ENCODE assay signal across 8 cellular contexts in genomic region chr3:191328963-191329653, GRCh38. TPM values are rescaled to one million over a fixed set of nuclear protein-coding genes. Genes with fewer than 3 reads are reported as not detected.
A peak's percentile ranks its signal among the peaks of the same experiment; 100 is the strongest.
DNase-seq lines count a peak whose midpoint lies in the region; TF ChIP-seq lines count a peak whose summit lies in the region.

A gene with protein sequence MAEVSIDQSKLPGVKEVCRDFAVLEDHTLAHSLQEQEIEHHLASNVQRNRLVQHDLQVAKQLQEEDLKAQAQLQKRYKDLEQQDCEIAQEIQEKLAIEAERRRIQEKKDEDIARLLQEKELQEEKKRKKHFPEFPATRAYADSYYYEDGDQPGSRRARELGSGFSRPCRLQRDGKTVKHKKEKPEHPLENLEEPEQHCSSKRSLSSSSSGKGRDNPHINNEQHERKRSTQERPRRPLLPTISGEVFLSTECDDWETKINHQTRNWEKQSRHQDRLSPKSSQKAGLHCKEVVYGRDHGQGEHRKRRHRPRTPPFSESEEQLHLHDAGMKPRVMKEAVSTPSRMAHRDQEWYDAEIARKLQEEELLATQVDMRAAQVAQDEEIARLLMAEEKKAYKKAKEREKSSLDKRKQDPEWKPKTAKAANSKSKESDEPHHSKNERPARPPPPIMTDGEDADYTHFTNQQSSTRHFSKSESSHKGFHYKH (plus strand): TSS chr3:191329394. CDS start chr3:191329675, 281 bp downstream.

- H3K4me1 ChIP-seq in KMS-11 (ENCODE audit: low read depth, poor library complexity, severe bottlenecking) (peaks cover 50% of the 10 kb centered on the region), neural progenitor cell (peaks cover 34% of the 10 kb centered on the region), uterus (no peaks in the 10 kb centered on the region)

- peak; percentile 13 for DNase-seq in GM04503 (ENCODE audit: low read depth)
- peak; percentile 25 for DNase-seq in GOT3 (lab: John Stamatoyannopoulos, UW)
- peak; percentile 81 for DNase-seq in RPMI7951 (ENCODE audit: low read depth)
- DNase-seq in germinal center (ENCODE audit: low spot score) = peak; percentile 71
- peak; percentile 85 for DNase-seq in neural progenitor cell (ENCODE audit: low spot score)
- peak; percentile 80 to 85 for DNase-seq in uterus

- H4K20me1 ChIP-seq in KMS-11 (ENCODE audit: insufficient read depth) = peaks cover 5% of the 10 kb centered on the region; the same call in 1 of the 2 replicates
- H4K20me1 ChIP-seq in neural progenitor cell (ENCODE audit: low read depth) = peaks cover 16% of the 10 kb centered on the region

- H3K36me3 ChIP-seq in KMS-11 (ENCODE audit: insufficient read depth) = no peaks in the 10 kb centered on the region
- H3K36me3 ChIP-seq in neural progenitor cell = no peaks in the 10 kb centered on the region
- no peaks in the 10 kb centered on the region for H3K36me3 ChIP-seq in uterus

- H3K9me3 Mint-ChIP-seq in activated naive CD4-positive, alpha-beta T cell treated with anti-CD3 and anti-CD28 coated beads, Interleukin-2, amount 50 U/mL, for 24 hours = no peaks in the 10 kb centered on the region
- H3K9me3 Mint-ChIP-seq in neural progenitor cell = no peaks in the 10 kb centered on the region

- H3K27ac Mint-ChIP-seq in activated naive CD4-positive, alpha-beta T cell treated with anti-CD3 and anti-CD28 coated beads, Interleukin-2, amount 50 U/mL, for 24 hours = no peak within 1 kb of the TSS
- peak within 1 kb of the TSS; percentile 98 for H3K27ac Mint-ChIP-seq in neural progenitor cell

- TF ChIP-seq CTCF in KMS-11 (conservative IDR thresholded peaks at IDR 0.05; ENCODE audit: low read depth, low read length) (no peak), neural progenitor cell (IDR thresholded peaks at IDR 0.05) (peak; percentile 24), uterus (IDR thresholded peaks at IDR 0.05) (peak in 2 of 4 experiments; percentile 10 to 18)

- H3K79me2 ChIP-seq in KMS-11 (ENCODE audit: insufficient read depth, low read depth) = peaks cover 50% of the 10 kb centered on the region
- H3K79me2 ChIP-seq in neural progenitor cell (ENCODE audit: low read depth) = peaks cover 41% of the 10 kb centered on the region

- peaks cover 23% of the 10 kb centered on the region for H3K27me3 Mint-ChIP-seq in activated naive CD4-positive, alpha-beta T cell treated with anti-CD3 and anti-CD28 coated beads, Interleukin-2, amount 50 U/mL, for 24 hours
- H3K27me3 Mint-ChIP-seq in neural progenitor cell (ENCODE audit: insufficient read depth, low read depth) = peaks cover 4% of the 10 kb centered on the region

- peak within 1 kb of the TSS; percentile 43 for H3K4me3 Mint-ChIP-seq in activated naive CD4-positive, alpha-beta T cell treated with anti-CD3 and anti-CD28 coated beads, Interleukin-2, amount 50 U/mL, for 24 hours
- H3K4me3 Mint-ChIP-seq in neural progenitor cell = peak within 1 kb of the TSS; percentile 94

- H3K27ac ChIP-seq in KMS-11 = peak within 1 kb of the TSS; percentile 87
- H3K27ac ChIP-seq in neural progenitor cell = peak within 1 kb of the TSS; percentile 73
- peak within 1 kb of the TSS; percentile 90 to 94 for H3K27ac ChIP-seq in uterus

- H3K4me2 ChIP-seq in KMS-11 = peak within 1 kb of the TSS; percentile 80
- peak within 1 kb of the TSS; percentile 93 for H3K4me2 ChIP-seq in neural progenitor cell

- intact Hi-C loops in uterus (cut with DNase I; ENCODE audit: low total_unique reads) = no loop called here

- H3F3A ChIP-seq in neural progenitor cell (ENCODE audit: low read depth) = peaks cover 14% of the 10 kb centered on the region

- H3K27me3 ChIP-seq in KMS-11 (ENCODE audit: insufficient read depth, low read depth) (no peaks in the 10 kb centered on the region), neural progenitor cell (peaks cover 4% of the 10 kb centered on the region), uterus (no peaks in the 10 kb centered on the region)

- no peaks in the 10 kb centered on the region for H3K4me1 Mint-ChIP-seq in activated naive CD4-positive, alpha-beta T cell treated with anti-CD3 and anti-CD28 coated beads, Interleukin-2, amount 50 U/mL, for 24 hours
- H3K4me1 Mint-ChIP-seq in neural progenitor cell = peaks cover 35% of the 10 kb centered on the region

- H3K9me3 ChIP-seq in neural progenitor cell (ENCODE audit: low read depth) (no peaks in the 10 kb centered on the region), uterus (no peaks in the 10 kb centered on the region)

- H3K4me3 ChIP-seq in KMS-11 (IDR thresholded peaks at IDR 0.05; ENCODE audit: insufficient read depth, low read depth, low read length) = no peak within 1 kb of the TSS
- peak within 1 kb of the TSS; percentile 97 for H3K4me3 ChIP-seq in neural progenitor cell
- H3K4me3 ChIP-seq in uterus = peak within 1 kb of the TSS; percentile 53 to 91

- H3K36me3 Mint-ChIP-seq in activated naive CD4-positive, alpha-beta T cell treated with anti-CD3 and anti-CD28 coated beads, Interleukin-2, amount 50 U/mL, for 24 hours = no peaks in the 10 kb centered on the region
- H3K36me3 Mint-ChIP-seq in neural progenitor cell = peaks cover 1% of the 10 kb centered on the region

- peak within 1 kb of the TSS; percentile 92 for H2AFZ ChIP-seq in KMS-11 (ENCODE audit: low read depth)
- peak within 1 kb of the TSS; percentile 94 for H2AFZ ChIP-seq in neural progenitor cell (replicated peaks)

- H3K9ac ChIP-seq in KMS-11 (peak within 1 kb of the TSS; percentile 97), neural progenitor cell (peak within 1 kb of the TSS; percentile 78)

- peak; percentile 32 to 71 for TF ChIP-seq POLR2A in uterus (IDR thresholded peaks at IDR 0.05)

RNA-seq across cellular contexts. Expression of the gene that starts here (rescaled TPM):
- 85.1 and 92.8 TPM in 2 replicates for total RNA-seq in RPMI7951 (2014; rRNA removed; shearing (Covaris generic))
- total RNA-seq in neural progenitor cell (ENCODE audit: low replicate concordance) (51.2 and 56.7 TPM in 2 replicates), uterus (100 to 1,000 TPM in 2 of 4 donors, 10 to 100 TPM in 2; 68.4 to 342 (median 96.1) TPM)

Comparison
In these comparisons a context has a peak if more than half of its experiments do, and no peak if none do; other contexts are left out.
1. DNase-seq: peak in every context shown above with its lines; median percentile 85 in neural progenitor cell; 82 in uterus; 81 in RPMI7951; 71 in germinal center; 25 in GOT3; 13 in GM04503.